Comparison of ENCODE assay signal across 1 cellular context in the genomic region with DNA sequence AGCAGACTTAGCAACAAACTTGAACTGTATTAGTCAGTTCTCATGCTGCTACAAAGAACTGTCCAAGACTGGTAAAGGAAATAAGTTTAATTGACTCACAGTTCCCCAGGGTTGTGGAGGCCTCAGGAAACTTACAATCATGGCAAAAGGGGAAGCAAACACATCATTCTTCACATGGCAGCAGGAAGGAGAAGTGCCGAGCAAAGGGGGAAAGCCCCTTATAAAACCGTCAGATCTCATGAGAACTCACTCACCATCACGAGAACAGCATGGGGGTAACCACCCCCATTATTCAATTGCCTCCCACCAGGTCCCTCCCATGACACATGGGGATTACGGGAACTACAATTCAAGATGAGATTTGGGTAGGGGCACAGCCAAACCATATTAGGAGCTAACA. TPM values are rescaled to one million over a fixed set of nuclear protein-coding genes. Genes with fewer than 3 reads are reported as not detected.
"Had no signal": no experiment of that assay in that cellular context is flagged by ENCODE, and none has a peak within 500 bp of the region (broad histone marks: within the 10 kb centered on the region; RNA-seq: fewer than 3 reads in every experiment).

No MANE protein-coding gene starts in this region.

RNA-seq across cellular contexts. Expression of a gene that starts 27.0 kb away (rescaled TPM):
- polyA plus RNA-seq: HepG2 had no signal
